In genomic region chr17:38587193-38587592, GRCh38 we compare ENCODE assay signal across 2 cellular contexts.
TF ChIP-seq lines count a peak whose summit lies in the region.

No MANE protein-coding gene starts in this region.

TF ChIP-seq in HepG2, 621 proteins besides CTCF, POLR2A, EP300 and RAD21:
- TF ChIP-seq LRRFIP1 (CRISPR knock-in tag; conservative IDR thresholded peaks at IDR 0.05) (no peak), ZNF18 (CRISPR knock-in tag; IDR thresholded peaks at IDR 0.05; ENCODE audit: insufficient replicate concordance) (no peak), ZNF768 (CRISPR knock-in tag; IDR thresholded peaks at IDR 0.05) (0 out of 2 replicates have a peak, but pooled peaks have one; percentile 38), ZNF460 (CRISPR knock-in tag; IDR thresholded peaks at IDR 0.05; ENCODE audit: borderline replicate concordance) (no peak), AGO2 (optimal IDR thresholded peaks at IDR 0.05; ENCODE audit: low read depth, low read length) (peak; percentile 39), CENPBD1 (CRISPR knock-in tag; IDR thresholded peaks at IDR 0.05; ENCODE audit: borderline replicate concordance, low read depth) (no peak)

TF ChIP-seq in H1, 55 proteins besides CTCF, POLR2A, EP300 and RAD21:
- TF ChIP-seq CHD7 (IDR thresholded peaks at IDR 0.05; ENCODE audit: insufficient replicate concordance, low read length), result no peak
- TF ChIP-seq SIRT6 (IDR thresholded peaks at IDR 0.05; ENCODE audit: low read length), result no peak
- no peak for TF ChIP-seq HDAC2 (IDR thresholded peaks at IDR 0.05; ENCODE audit: borderline replicate concordance in 1 of 2, low read depth in 2 of 2, low read length in 2 of 2)
- TF ChIP-seq CTBP2 (IDR thresholded peaks at IDR 0.05; ENCODE audit: borderline replicate concordance, insufficient read depth, insufficient read length, low read length), result no peak
- TF ChIP-seq SP2 (IDR thresholded peaks at IDR 0.05; ENCODE audit: low read length), result no peak
- no peak for TF ChIP-seq SIX5 (IDR thresholded peaks at IDR 0.05; ENCODE audit: low read depth, low read length)
- no peak for TF ChIP-seq BCL11A (IDR thresholded peaks at IDR 0.05; ENCODE audit: low read depth in 2 of 2, low read length in 2 of 2)
- no peak for TF ChIP-seq CBX8 (IDR thresholded peaks at IDR 0.05; ENCODE audit: borderline replicate concordance, low read depth, low read length)
- no peak for TF ChIP-seq TEAD4 (IDR thresholded peaks at IDR 0.05; ENCODE audit: low read depth, low read length)
- no peak for TF ChIP-seq KDM5A (IDR thresholded peaks at IDR 0.05; ENCODE audit: low read length)
- no peak for TF ChIP-seq ASH2L (IDR thresholded peaks at IDR 0.05; ENCODE audit: low read length)
- no peak for TF ChIP-seq KDM4A (IDR thresholded peaks at IDR 0.05; ENCODE audit: low read depth, low read length, severe bottlenecking)
- TF ChIP-seq ZNF274 (IDR thresholded peaks at IDR 0.05; ENCODE audit: borderline replicate concordance, extremely low read depth, low read length), result no peak
- TF ChIP-seq E2F6 (IDR thresholded peaks at IDR 0.05), result no peak
- TF ChIP-seq HDAC6 (IDR thresholded peaks at IDR 0.05; ENCODE audit: low read depth, low read length), result no peak
- no peak for TF ChIP-seq RXRA (IDR thresholded peaks at IDR 0.05; ENCODE audit: insufficient read depth, low read depth, low read length)
- no peak for TF ChIP-seq ATF3 (IDR thresholded peaks at IDR 0.05; ENCODE audit: insufficient read depth, low read depth, low read length)
- TF ChIP-seq RFX5 (IDR thresholded peaks at IDR 0.05; ENCODE audit: borderline replicate concordance, low read depth, low read length), result no peak
- no peak for TF ChIP-seq SAP30 (IDR thresholded peaks at IDR 0.05; ENCODE audit: insufficient read depth, insufficient replicate concordance, low read length)
